20 cellular contexts compared by ENCODE assay signal in genomic region chr19:39517432-39517831, GRCh38. TPM values are rescaled to one million over a fixed set of nuclear protein-coding genes. Genes with fewer than 3 reads are reported as not detected.
"Had no signal": no experiment of that assay in that cellular context is flagged by ENCODE, and none has a peak within 500 bp of the region (broad histone marks: within the 10 kb centered on the region; RNA-seq: fewer than 3 reads in every experiment).

No MANE protein-coding gene starts in this region.

- H3K4me3 Mint-ChIP-seq: activated T-helper 17 cell treated with anti-CD3 and anti-CD28 coated beads, Interleukin-2, amount 50 U/mL, for 72 hours had no signal

- DNase-seq: activated CD4-positive, alpha-beta T cell treated with anti-CD3 and anti-CD28 coated beads, Interleukin-2, amount 50 U/mL, for 48 hours; activated naive CD4-positive, alpha-beta T cell treated with Interleukin-2 at 50 U/mL for 16 hours; hypothalamus; kidney; left lung; mammary epithelial cell; mucosa of descending colon; naive thymus-derived CD4-positive, alpha-beta T cell; stimulated activated CD4-positive, alpha-beta T cell treated with anti-CD3 and anti-CD28 coated beads, Interleukin-15, amount 100 ng/mL, for 24 hours; stimulated activated CD4-positive, alpha-beta T cell treated with anti-CD3 and anti-CD28 coated beads, Interleukin-4, amount 100 ng/mL, for 1 hour; stimulated activated naive B cell treated with anti-CD40 and anti-IgM and Interleukin-4, amounts not matched to agents 10 μg/mL and 1 μg/mL and 100 μg/mL, for 72 hours; T-helper 1 cell; tibial artery had no signal

- H3K9me3 Mint-ChIP-seq: activated T-helper 17 cell treated with anti-CD3 and anti-CD28 coated beads, Interleukin-2, amount 50 U/mL, for 72 hours; stimulated activated naive B cell treated with anti-CD40 and anti-IgM and Interleukin-4, amounts not matched to agents 10 μg/mL and 1 μg/mL and 100 μg/mL, for 72 hours had no signal

- ATAC-seq: activated T-helper 17 cell treated with anti-CD3 and anti-CD28 coated beads, Interleukin-2, amount 50 U/mL, for 72 hours; esophagus mucosa; left lung; mucosa of descending colon; naive thymus-derived CD4-positive, alpha-beta T cell; stimulated activated naive B cell treated with anti-CD40 and anti-IgM and Interleukin-4, amounts not matched to agents 10 μg/mL and 1 μg/mL and 100 μg/mL, for 72 hours had no signal

- H3K27ac Mint-ChIP-seq: activated T-helper 17 cell treated with anti-CD3 and anti-CD28 coated beads, Interleukin-2, amount 50 U/mL, for 72 hours; stimulated activated naive B cell treated with anti-CD40 and anti-IgM and Interleukin-4, amounts not matched to agents 10 μg/mL and 1 μg/mL and 100 μg/mL, for 72 hours had no signal

- H3K36me3 Mint-ChIP-seq: stimulated activated naive B cell treated with anti-CD40 and anti-IgM and Interleukin-4, amounts not matched to agents 10 μg/mL and 1 μg/mL and 100 μg/mL, for 72 hours had no signal

RNA-seq across cellular contexts. Expression of gene SELENOV, which starts 2.5 kb away (rescaled TPM):
- total RNA-seq: activated T-helper 17 cell treated with anti-CD3 and anti-CD28 coated beads, Interleukin-2, amount 50 U/mL, for 72 hours; cardiac septum; esophagus mucosa; glomerular endothelial cell; kidney; left lung; mammary epithelial cell; mucosa of descending colon; naive thymus-derived CD4-positive, alpha-beta T cell; right atrium auricular region; skeletal muscle tissue; vagina had no signal

RNA-seq across cellular contexts. Expression of gene DLL3, which starts 18.7 kb away (rescaled TPM):
- total RNA-seq: cardiac septum, esophagus mucosa, mucosa of descending colon, right atrium auricular region, skeletal muscle tissue, vagina had no signal
